ENCODE assay signal across 8 cellular contexts in the genomic region with DNA sequence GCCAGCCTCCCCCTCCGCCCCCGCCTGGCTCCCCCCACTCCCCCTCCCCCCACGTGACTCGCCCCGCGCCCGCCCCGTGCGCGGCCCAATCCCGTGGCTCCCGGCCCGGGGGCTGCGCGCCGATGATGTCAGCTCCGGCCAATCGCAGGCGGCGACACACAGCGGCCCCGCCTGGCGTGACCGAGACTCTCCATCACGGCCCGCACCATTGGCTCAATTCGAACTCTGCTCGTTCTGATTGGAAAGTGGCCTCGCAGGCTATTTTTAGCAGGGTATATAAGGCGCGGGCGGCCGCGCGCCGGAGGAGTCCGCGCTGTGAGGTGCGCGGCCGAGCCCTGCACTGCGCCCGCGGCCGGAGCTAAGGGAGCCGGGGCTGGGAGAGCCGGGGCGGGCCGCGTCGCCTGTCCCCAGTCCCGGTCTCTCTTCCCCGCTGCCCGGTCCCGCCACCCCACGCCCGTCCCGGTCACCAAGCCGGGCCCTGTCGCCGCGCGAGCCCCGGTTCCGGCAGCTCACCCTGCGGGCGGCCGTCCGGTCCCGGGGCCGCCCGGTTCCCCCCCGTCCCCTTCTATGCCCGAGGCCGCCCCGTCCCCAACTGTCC. TPM values are rescaled to one million over a fixed set of nuclear protein-coding genes. Genes with fewer than 3 reads are reported as not detected.
DNase-seq lines count a peak whose midpoint lies in the region; ATAC-seq and TF ChIP-seq lines count a peak whose summit lies in the region.

No MANE protein-coding gene starts in this region.

- H3K27ac ChIP-seq in gastroesophageal sphincter (peak overlapping the region; percentile 99 to 100 (median 100)), suprapubic skin (peak overlapping the region; percentile 100)

- peaks cover 36% of the 10 kb centered on the region for H3K4me1 Mint-ChIP-seq in activated naive CD4-positive, alpha-beta T cell treated with anti-CD3 and anti-CD28 coated beads, Interleukin-2, amount 10 ng/mL, durations not matched to agents 7 days and 5 days

- POLR2A ChIA-PET in GM10248 (lab: Yijun Ruan, JAX) = interaction anchor here (0.8 to 4.0 kb wide), 35 partner anchors 9 to 232 kb away, joined by 3 to 45 read pairs (median 5); no protein-coding TSS in a partner anchor

- TF ChIP-seq POLR2A in NB4 (IDR thresholded peaks at IDR 0.05; ENCODE audit: extremely low read depth, insufficient read length) (peak; percentile 70), gastroesophageal sphincter (IDR thresholded peaks at IDR 0.05) (peak; percentile 100), suprapubic skin (IDR thresholded peaks at IDR 0.05) (peak; percentile 99 to 100)

- H3K4me3 Mint-ChIP-seq in activated naive CD4-positive, alpha-beta T cell treated with anti-CD3 and anti-CD28 coated beads, Interleukin-2, amount 10 ng/mL, durations not matched to agents 7 days and 5 days = peak overlapping the region; percentile 94

- TF ChIP-seq CTCF in GM10248 (IDR thresholded peaks at IDR 0.05; ENCODE audit: control extremely low read depth, extremely low read depth, low read depth, missing control alignments) (no peak), NB4 (IDR thresholded peaks at IDR 0.05; ENCODE audit: low read depth, low read length) (no peak), gastroesophageal sphincter (IDR thresholded peaks at IDR 0.05) (peak in 1 of 4 experiments; percentile 33), suprapubic skin (IDR thresholded peaks at IDR 0.05) (peak in 1 of 2 donors; percentile 27)

- H3K27me3 ChIP-seq in gastroesophageal sphincter (no peaks in the 10 kb centered on the region), suprapubic skin (no peaks in the 10 kb centered on the region)

- H3K4me1 ChIP-seq in gastroesophageal sphincter (peaks cover 0 to 25% (median 0%) of the 10 kb centered on the region in 3 donors), suprapubic skin (peaks cover 21% of the 10 kb centered on the region)

- H3K9me3 ChIP-seq in gastroesophageal sphincter = peaks cover 0 to 9% (median 0%) of the 10 kb centered on the region in 3 donors
- no peaks in the 10 kb centered on the region for H3K9me3 ChIP-seq in suprapubic skin

- H3K36me3 ChIP-seq in gastroesophageal sphincter = peaks cover 0 to 16% of the 10 kb centered on the region in 2 donors
- peaks cover 15% of the 10 kb centered on the region for H3K36me3 ChIP-seq in suprapubic skin

- H3K36me3 Mint-ChIP-seq in activated naive CD4-positive, alpha-beta T cell treated with anti-CD3 and anti-CD28 coated beads, Interleukin-2, amount 10 ng/mL, durations not matched to agents 7 days and 5 days = peaks cover 47% of the 10 kb centered on the region

- no CpG with 5 or more reads among the region's 76 CpGs for WGBS in gastroesophageal sphincter (ENCODE audit: low coverage in 1 of 2), 2 donors
- 0% methylated on average over 5 of the region's 76 CpGs for WGBS in suprapubic skin

- peaks cover 7% of the 10 kb centered on the region for H3K9me3 Mint-ChIP-seq in activated naive CD4-positive, alpha-beta T cell treated with anti-CD3 and anti-CD28 coated beads, Interleukin-2, amount 10 ng/mL, durations not matched to agents 7 days and 5 days

- in situ Hi-C loops in SK-MEL-5 (cut with HindIII; ENCODE audit: low pct_unique_long_range_greater_than_20kb, low sequenced_read_pairs) = no loop called here

- peaks cover 6% of the 10 kb centered on the region for H3K27me3 Mint-ChIP-seq in activated naive CD4-positive, alpha-beta T cell treated with anti-CD3 and anti-CD28 coated beads, Interleukin-2, amount 10 ng/mL, durations not matched to agents 7 days and 5 days

- TF ChIP-seq EP300 in gastroesophageal sphincter (IDR thresholded peaks at IDR 0.05) = no peak
- TF ChIP-seq EP300 in suprapubic skin (IDR thresholded peaks at IDR 0.05) = no peak

- ATAC-seq in HG02588 (IDR thresholded peaks at IDR 0.05; ENCODE audit: unreplicated experiment) (peak; percentile 76), gastroesophageal sphincter (peak; percentile 87)

- DNase-seq in GM10248 (ENCODE audit: extremely low spot score) = peak; percentile 100
- DNase-seq in NB4 (ENCODE audit: low read depth) = peak; percentile 93
- peak; percentile 96 for DNase-seq in SK-MEL-5 (ENCODE audit: low read depth, low spot score)
- DNase-seq in activated naive CD4-positive, alpha-beta T cell treated with anti-CD3 and anti-CD28 coated beads, Interleukin-2, amount 10 ng/mL, durations not matched to agents 7 days and 5 days = peak; percentile 99
- DNase-seq in occipital lobe (lab: John Stamatoyannopoulos, UW) = peak; percentile 94
- DNase-seq in suprapubic skin (ENCODE audit: low spot score in 2 of 2) = peak; percentile 99 to 100

- H3K4me3 ChIP-seq in NB4 (ENCODE audit: low read depth, low read length) (no peak overlapping the region), gastroesophageal sphincter (peak overlapping the region; percentile 89 to 98), suprapubic skin (peak overlapping the region; percentile 96)

- H3K27ac Mint-ChIP-seq in activated naive CD4-positive, alpha-beta T cell treated with anti-CD3 and anti-CD28 coated beads, Interleukin-2, amount 10 ng/mL, durations not matched to agents 7 days and 5 days = peak overlapping the region; percentile 96

- CTCF ChIA-PET in GM10248 (lab: Yijun Ruan, JAX) = interaction anchor here (0.7 to 1.3 kb wide), 4 partner anchors 10 to 42 kb away, joined by 3 read pairs; no protein-coding TSS in a partner anchor
- CTCF ChIA-PET in activated naive CD4-positive, alpha-beta T cell treated with anti-CD3 and anti-CD28 coated beads, Interleukin-2, amount 10 ng/mL, durations not matched to agents 7 days and 5 days (lab: Charles Lee) = interaction anchor here (0.8 to 1.0 kb wide), 2 partner anchors 15 to 27 kb away, joined by 3 read pairs; no protein-coding TSS in a partner anchor

RNA-seq across cellular contexts. Expression of a gene that starts 0.3 kb away (rescaled TPM):
- total RNA-seq in SK-MEL-5 (2014; rRNA removed; shearing (Covaris generic)) = 15.0 and 18.5 TPM in 2 replicates
- polyA plus RNA-seq in SK-MEL-5 (2015; cell fraction: cytosol; rRNA removed) = 34.5 and 48.0 TPM in 2 replicates
- 218 and 235 TPM in 2 replicates for polyA plus RNA-seq in SK-MEL-5 (2015; cell fraction: nucleus; rRNA removed)
- total RNA-seq in gastroesophageal sphincter (100 to 1,000 TPM in 2 of 4 donors, 10 to 100 TPM in 2; 90.3 to 113 (median 105) TPM), occipital lobe (91.9 TPM), suprapubic skin (100 to 1,000 TPM; 242 to 484 (median 276) TPM)
